ENCODE assay signal across 13 cellular contexts in the genomic region with DNA sequence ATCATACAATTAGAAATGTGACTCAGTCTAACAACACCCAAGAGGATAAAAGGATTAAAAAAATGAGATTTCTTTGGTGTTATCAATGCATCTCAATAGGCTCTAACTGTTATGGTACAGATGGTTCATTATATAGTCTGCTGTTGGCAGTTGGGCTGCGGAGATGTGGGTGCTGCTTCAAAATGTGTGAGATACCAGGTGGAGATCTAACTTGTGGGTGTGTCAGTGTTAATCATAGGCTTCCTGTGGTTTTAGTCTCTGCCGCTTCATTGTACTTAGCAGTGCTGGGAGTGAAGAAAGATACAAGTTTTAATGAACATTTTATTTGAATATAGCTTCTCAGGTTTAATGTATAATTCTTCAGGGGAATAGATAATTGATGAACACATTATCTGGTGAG.
DNase-seq lines count a peak whose midpoint lies in the region; ATAC-seq, FAIRE-seq and TF ChIP-seq lines count a peak whose summit lies in the region.
"Had no signal": no experiment of that assay in that cellular context is flagged by ENCODE, and none has a peak within 500 bp of the region (broad histone marks: within the 10 kb centered on the region; RNA-seq: fewer than 3 reads in every experiment).

No MANE protein-coding gene starts in this region.

- intact Hi-C loops in PC-9 (cut with micrococcal nuclease; ENCODE audit: unreplicated experiment) = no loop called here

- H3K79me2 ChIP-seq in keratinocyte (ENCODE audit: control insufficient read depth, insufficient read depth, low read length) (no peaks in the 10 kb centered on the region), PC-9 (ENCODE audit: low read depth) (no peaks in the 10 kb centered on the region)
- H3K79me2 ChIP-seq: hepatocyte had no signal

- no peak for TF ChIP-seq CTCF in keratinocyte (optimal IDR thresholded peaks at IDR 0.05 in 1 of 3, IDR thresholded peaks at IDR 0.05 in 1 of 3, conservative IDR thresholded peaks at IDR 0.05 in 1 of 3; ENCODE audit: extremely low read depth in 1 of 3, insufficient read depth in 2 of 3, low read length in 3 of 3)
- no peak for TF ChIP-seq CTCF in PC-9 (conservative IDR thresholded peaks at IDR 0.05)

- no peaks in the 10 kb centered on the region for H3K9me1 ChIP-seq in keratinocyte (ENCODE audit: control insufficient read depth, extremely low read depth, insufficient read depth, low read length)

- CTCF ChIA-PET in PC-9 (lab: Charles Lee) = no interaction called here

- no peak overlapping the region for H3K27ac ChIP-seq in keratinocyte (ENCODE audit: control insufficient read depth, insufficient read depth, low read length)
- H3K27ac ChIP-seq in PC-9 = no peak overlapping the region
- H3K27ac ChIP-seq: hepatocyte had no signal

- peak; percentile 95 for FAIRE-seq in keratinocyte (lab: Jason Lieb, UNC)
- FAIRE-seq: colon, GM12878 had no signal

- no TSS peak for BruUV-seq in PC-9 (replicated peaks; lab: Mats Ljungman, UMichigan)

- no peaks in the 10 kb centered on the region for H3K9me2 ChIP-seq in PC-9 (ENCODE audit: insufficient read depth)

- no peaks in the 10 kb centered on the region for H3K9me3 ChIP-seq in keratinocyte (ENCODE audit: control insufficient read depth, low read depth, low read length)
- no peaks in the 10 kb centered on the region for H3K9me3 ChIP-seq in PC-9 (ENCODE audit: insufficient read depth, low read depth)

- H3F3A ChIP-seq in PC-9 (ENCODE audit: insufficient read depth, low read depth) = no peaks in the 10 kb centered on the region

- no peaks in the 10 kb centered on the region for H3K36me3 ChIP-seq in keratinocyte (ENCODE audit: control insufficient read depth in 2 of 2, extremely low read depth in 1 of 2, insufficient read depth in 2 of 2, low read length in 2 of 2)
- no peaks in the 10 kb centered on the region for H3K36me3 ChIP-seq in PC-9 (ENCODE audit: low read depth)

- H3K4me2 ChIP-seq in keratinocyte (ENCODE audit: control insufficient read depth, extremely low read depth, insufficient read depth, low read depth, low read length) (no peak overlapping the region), PC-9 (no peak overlapping the region)
- H3K4me2 ChIP-seq: hepatocyte had no signal

- POLR2A ChIA-PET in PC-9 (lab: Charles Lee; ENCODE audit: unreplicated experiment) = interaction anchor here (0.6 kb wide), 1 partner anchor 8 kb away, joined by 4 read pairs; no protein-coding TSS in a partner anchor

- peaks cover 16% of the 10 kb centered on the region for H3K4me1 ChIP-seq in keratinocyte (ENCODE audit: control insufficient read depth, extremely low read depth, insufficient read depth, low read length)
- H3K4me1 ChIP-seq in PC-9 (replicated peaks; ENCODE audit: insufficient read depth) = no peaks in the 10 kb centered on the region

- H3K27me3 ChIP-seq in keratinocyte (ENCODE audit: control insufficient read depth, extremely low read depth, insufficient read depth, low read length) (no peaks in the 10 kb centered on the region), PC-9 (ENCODE audit: insufficient read depth, low read depth) (no peaks in the 10 kb centered on the region)
- H3K27me3 ChIP-seq: hepatocyte had no signal

- dilution Hi-C loops in keratinocyte (cut with MboI; ENCODE audit: extremely low pct_ligation_motif_present, low sequenced_read_pairs) = no loop called here

- H2AFZ ChIP-seq in keratinocyte (ENCODE audit: control insufficient read depth, low read length) = no peak overlapping the region
- H2AFZ ChIP-seq in PC-9 = no peak overlapping the region
- H2AFZ ChIP-seq: hepatocyte had no signal

- H4K20me1 ChIP-seq in keratinocyte (ENCODE audit: control insufficient read depth, extremely low read depth, insufficient read depth, low read length) (no peaks in the 10 kb centered on the region), PC-9 (ENCODE audit: insufficient read depth) (no peaks in the 10 kb centered on the region)

- H3K9ac ChIP-seq in keratinocyte (ENCODE audit: control insufficient read depth, extremely low read depth, insufficient read depth, low read length) = no peak overlapping the region

- DNase-seq in activated gamma-delta T cell treated with Interleukin-2 at 50 U/mL for 16 hours = peak; percentile 55
- no peak for DNase-seq in activated gamma-delta T cell (lab: John Stamatoyannopoulos, UW)
- DNase-seq in activated CD8-positive, alpha-beta memory T cell treated with anti-CD3 and anti-CD28 coated beads, Interleukin-2, amount 50 U/mL, for 24 hours (ENCODE audit: extremely low read depth) = peak; percentile 6
- no peak for DNase-seq in keratinocyte (ENCODE audit: low read depth, low spot score)
- DNase-seq in superior temporal gyrus (ENCODE audit: extremely low spot score) = peak; percentile 30
- no peak for DNase-seq in PC-9
- DNase-seq: GOT3, T-helper 9 cell had no signal

- ATAC-seq in HG03159 (IDR thresholded peaks at IDR 0.05; ENCODE audit: unreplicated experiment) (no peak), HG03565 (IDR thresholded peaks at IDR 0.05; ENCODE audit: unreplicated experiment) (no peak)
- ATAC-seq: GM12878 had no signal

- H3K4me3 ChIP-seq in keratinocyte (ENCODE audit: control insufficient read depth in 2 of 3, extremely low read depth in 1 of 3, insufficient read depth in 2 of 3, low read depth in 1 of 3, low read length in 3 of 3) (no peak overlapping the region), PC-9 (no peak overlapping the region)
- H3K4me3 ChIP-seq: GM12878, hepatocyte had no signal

Comparison
In these comparisons a context has a peak if more than half of its experiments do, and no peak if none do; other contexts are left out.
1. DNase-seq: peak in activated gamma-delta T cell treated with Interleukin-2 at 50 U/mL for 16 hours (single experiment), activated CD8-positive, alpha-beta memory T cell treated with anti-CD3 and anti-CD28 coated beads, Interleukin-2, amount 50 U/mL, for 24 hours (single experiment) and superior temporal gyrus (single experiment); none in activated gamma-delta T cell (single experiment), keratinocyte (single experiment) and PC-9 (0 of 2).